17 cellular contexts compared by ENCODE assay signal in genomic region chr18:78906066-78906465, GRCh38.
A peak's percentile ranks its signal among the peaks of the same experiment; 100 is the strongest.
DNase-seq lines count a peak whose midpoint lies in the region; ATAC-seq, FAIRE-seq and TF ChIP-seq lines count a peak whose summit lies in the region.
"Had no signal": no experiment of that assay in that cellular context is flagged by ENCODE, and none has a peak within 500 bp of the region (broad histone marks: within the 10 kb centered on the region; RNA-seq: fewer than 3 reads in every experiment).

No MANE protein-coding gene starts in this region.

- no peak overlapping the region for H2BK12ac ChIP-seq in H1 (ENCODE audit: low read depth, low read length)

- H3K4me1 ChIP-seq in H1 (replicated peaks in 1 of 4; ENCODE audit: control insufficient read depth in 3 of 4, insufficient read depth in 4 of 4, low read length in 3 of 4), result peaks cover 0 to 6% (median 5%) of the 10 kb centered on the region in 4 experiments; a peak in 4 of 7 replicates
- H3K4me1 ChIP-seq in lung (ENCODE audit: control insufficient read depth in 2 of 2, insufficient read depth in 2 of 2, low read length in 2 of 2), result no peaks in the 10 kb centered on the region
- no peaks in the 10 kb centered on the region for H3K4me1 ChIP-seq in spleen
- no peaks in the 10 kb centered on the region for H3K4me1 ChIP-seq in mucosa of descending colon (ENCODE audit: low read depth)
- H3K4me1 ChIP-seq: HAP-1 had no signal

- H2BK120ac ChIP-seq in H1 (replicated peaks; ENCODE audit: low read depth, low read length), result no peak overlapping the region

- H2BK20ac ChIP-seq in H1 (ENCODE audit: low read length), result no peak overlapping the region

- TF ChIP-seq POLR2A in H1 (IDR thresholded peaks at IDR 0.05; ENCODE audit: control extremely low read depth in 1 of 2, low read depth in 2 of 2, low read length in 2 of 2) (no peak), spleen (IDR thresholded peaks at IDR 0.05) (no peak)

- intact Hi-C loops in spleen (cut with DNase I; ENCODE audit: low total_unique reads), result no loop called here
- intact Hi-C loops in mucosa of descending colon (cut with DNase I, micrococcal nuclease), result no loop called here

- no peak overlapping the region for H3K56ac ChIP-seq in H1 (replicated peaks; ENCODE audit: insufficient read length, low read depth, low read length)

- H3K9ac ChIP-seq in H1 (replicated peaks in 1 of 4; ENCODE audit: extremely low read depth in 1 of 4, low read depth in 3 of 4, low read length in 3 of 4), result no peak overlapping the region

- 90% methylated on average over 15 of the region's 16 CpGs; no CpG with 5 or more reads in 1 of the 2 experiments for WGBS in H1 (ENCODE audit: extremely low coverage in 1 of 2, insufficient coverage in 1 of 2, insufficient read length in 1 of 2, insufficient replicate concordance in 2 of 2, low coverage in 1 of 2, low lambda C conversion rate in 2 of 2, missing lambda C conversion rate in 1 of 2), 2 experiments
- WGBS in lung, 2 donors, result 90 to 95% methylated on average over 16 of the region's 16 CpGs
- 84 to 91% (median 90%) methylated on average over 16 of the region's 16 CpGs for WGBS in spleen, 5 donors

- H4K5ac ChIP-seq in H1 (ENCODE audit: insufficient read length, low read depth, low read length), result no peak overlapping the region

- H3K14ac ChIP-seq in H1 (ENCODE audit: insufficient read length), result no peak overlapping the region

- no peak overlapping the region for H2BK5ac ChIP-seq in H1 (ENCODE audit: low read depth, low read length)

- H3K27me3 ChIP-seq in H7 (ENCODE audit: control insufficient read depth, insufficient read depth, low read length), result no peaks in the 10 kb centered on the region
- no peaks in the 10 kb centered on the region; a peak in 1 of 7 replicates for H3K27me3 ChIP-seq in H1 (replicated peaks in 1 of 4; ENCODE audit: control insufficient read depth in 3 of 4, extremely low read depth in 1 of 4, insufficient read depth in 3 of 4, low read length in 3 of 4)
- H3K27me3 ChIP-seq in lung (ENCODE audit: control insufficient read depth, insufficient read depth), result no peaks in the 10 kb centered on the region
- peaks cover 0 to 23% (median 0%) of the 10 kb centered on the region in 7 donors for H3K27me3 ChIP-seq in spleen (replicated peaks in 1 of 7)

- H3K27ac ChIP-seq in H1 (ENCODE audit: low read depth, low read length) (no peak overlapping the region), lung (ENCODE audit: low read depth in 1 of 2, low read length in 1 of 2) (no peak overlapping the region), spleen (no peak overlapping the region)

- H4K20me1 ChIP-seq in H1 (replicated peaks in 1 of 2; ENCODE audit: control insufficient read depth in 1 of 2, insufficient read depth in 2 of 2, low read length in 2 of 2), result no peaks in the 10 kb centered on the region

- POLR2A ChIA-PET in H1 (lab: Charles Lee; ENCODE audit: partially characterized antibody), result no interaction called here

- H3K23ac ChIP-seq in H1 (ENCODE audit: insufficient read length), result no peak overlapping the region

- CTCF ChIA-PET in H1 (lab: Charles Lee; ENCODE audit: partially characterized antibody), result no interaction called here

- no peaks in the 10 kb centered on the region for H3K9me3 ChIP-seq in H1 (ENCODE audit: insufficient read depth in 2 of 2, low read depth in 1 of 2, low read length in 1 of 2)
- peaks cover 0 to 6% of the 10 kb centered on the region in 2 donors for H3K9me3 ChIP-seq in lung (ENCODE audit: control insufficient read depth in 2 of 2, insufficient read depth in 1 of 2, low read length in 1 of 2)
- H3K9me3 ChIP-seq in spleen, result no peaks in the 10 kb centered on the region
- no peaks in the 10 kb centered on the region for H3K9me3 ChIP-seq in mucosa of descending colon
- H3K9me3 ChIP-seq: HAP-1 had no signal

- ATAC-seq in lung (ENCODE audit: insufficient read depth, low FRiP score) (no peak), mucosa of descending colon (no peak)
- ATAC-seq: GM12878, GM23338 had no signal

- DNase-seq in H7, result peak; percentile 48
- peak in 1 of 2 experiments; percentile 30 for DNase-seq in H1 (ENCODE audit: low read depth in 1 of 2, low spot score in 2 of 2)
- DNase-seq in lung (ENCODE audit: low spot score), result peak; percentile 27
- peak; percentile 55 for DNase-seq in spleen
- DNase-seq in stimulated activated CD4-positive, alpha-beta T cell treated with anti-CD3 and anti-CD28 coated beads, Interleukin-4, amount 100 ng/mL, for 4 hours, result no peak
- DNase-seq in NCI-H2029 treated with DMSO at 0.1 percent for 48 hours (lab: John Stamatoyannopoulos, UW), result no peak
- DNase-seq in mucosa of descending colon, result no peak
- no peak for DNase-seq in NCI-H345 treated with DMSO at 0.1 percent for 48 hours (lab: John Stamatoyannopoulos, UW; ENCODE audit: unreplicated experiment)
- DNase-seq: ACHN; C1 segment of cervical spinal cord; Calu3; CD4-positive, alpha-beta T cell; DMS79 had no signal

- H3K79me1 ChIP-seq in H1 (ENCODE audit: low read depth, low read length), result no peaks in the 10 kb centered on the region

- no peak overlapping the region for H2AFZ ChIP-seq in H1 (ENCODE audit: low read length)
- H2AFZ ChIP-seq: GM23338 had no signal

- TF ChIP-seq CTCF in H1 (IDR thresholded peaks at IDR 0.05; ENCODE audit: control extremely low read depth in 1 of 3, insufficient read depth in 1 of 3, low read depth in 1 of 3, low read length in 3 of 3) (no peak), lung (IDR thresholded peaks at IDR 0.05; ENCODE audit: control extremely low read depth, extremely low read depth) (no peak), spleen (IDR thresholded peaks at IDR 0.05 in 8 of 11, conservative IDR thresholded peaks at IDR 0.05 in 3 of 11) (no peak), mucosa of descending colon (IDR thresholded peaks at IDR 0.05) (no peak)

- H4K8ac ChIP-seq in H1 (ENCODE audit: extremely low read depth, insufficient read depth, low read length), result peak overlapping the region; percentile 57; the same call in 1 of the 2 replicates

- no peak for TF ChIP-seq EP300 in H1 (IDR thresholded peaks at IDR 0.05; ENCODE audit: borderline replicate concordance in 1 of 2, low read depth in 2 of 2, low read length in 2 of 2)

- H2BK15ac ChIP-seq in H1 (ENCODE audit: low read length), result no peak overlapping the region

- no peak overlapping the region for H4K91ac ChIP-seq in H1 (replicated peaks; ENCODE audit: insufficient read length, low read length)

- H2AK5ac ChIP-seq in H1 (ENCODE audit: low read depth, low read length), result no peak overlapping the region

- no peaks in the 10 kb centered on the region for H3K23me2 ChIP-seq in H1 (ENCODE audit: low read depth, low read length)

- FAIRE-seq in H1 (lab: Jason Lieb, UNC), result no peak
- FAIRE-seq: GM12878, GM18507 had no signal

- H3K36me3 ChIP-seq in H7 (replicated peaks; ENCODE audit: control insufficient read depth, insufficient read depth, low read length), result no peaks in the 10 kb centered on the region
- H3K36me3 ChIP-seq in H1 (ENCODE audit: control insufficient read depth in 2 of 4, insufficient read depth in 4 of 4, low read length in 3 of 4), result no peaks in the 10 kb centered on the region
- H3K36me3 ChIP-seq in lung (ENCODE audit: control insufficient read depth in 2 of 2, insufficient read depth in 2 of 2, low read length in 2 of 2), result no peaks in the 10 kb centered on the region
- no peaks in the 10 kb centered on the region for H3K36me3 ChIP-seq in spleen
- H3K36me3 ChIP-seq in mucosa of descending colon (ENCODE audit: low read depth), result no peaks in the 10 kb centered on the region
- H3K36me3 ChIP-seq: HAP-1 had no signal

- no peak overlapping the region for H3K4me2 ChIP-seq in H1 (ENCODE audit: insufficient read depth in 1 of 2, low read depth in 2 of 2, low read length in 2 of 2)
- H3K4me2 ChIP-seq: GM23338 had no signal

- H3K4me3 ChIP-seq in H7 (ENCODE audit: insufficient read depth, low read depth, low read length) (no peak overlapping the region), H1 (ENCODE audit: extremely low read depth in 1 of 4, insufficient read depth in 2 of 4, low read depth in 3 of 4, low read length in 4 of 4) (no peak overlapping the region), lung (no peak overlapping the region), spleen (no peak overlapping the region), mucosa of descending colon (no peak overlapping the region)
- H3K4me3 ChIP-seq: GM12878, GM23338, HAP-1 had no signal

- no peaks in the 10 kb centered on the region for H3K79me2 ChIP-seq in H1 (ENCODE audit: control insufficient read depth in 1 of 2, insufficient read depth in 2 of 2, low read length in 2 of 2)

- H3K18ac ChIP-seq in H1 (ENCODE audit: extremely low read depth, low read length), result no peak overlapping the region

- TF ChIP-seq RAD21 in H1 (IDR thresholded peaks at IDR 0.05 in 1 of 2, conservative IDR thresholded peaks at IDR 0.05 in 1 of 2; ENCODE audit: low read depth in 2 of 2, low read length in 2 of 2), result no peak

- no peak overlapping the region for H3K4ac ChIP-seq in H1 (replicated peaks; ENCODE audit: insufficient read length, low read depth, low read length)

TF ChIP-seq in H1, 55 proteins besides CTCF, POLR2A, EP300 and RAD21 (continues in another document):
- TF ChIP-seq SRF (IDR thresholded peaks at IDR 0.05; ENCODE audit: low read depth, low read length) (no peak), HDAC2 (IDR thresholded peaks at IDR 0.05; ENCODE audit: borderline replicate concordance in 1 of 2, low read depth in 2 of 2, low read length in 2 of 2) (no peak), GTF2F1 (IDR thresholded peaks at IDR 0.05; ENCODE audit: borderline replicate concordance, low read depth, low read length) (no peak), SAP30 (IDR thresholded peaks at IDR 0.05; ENCODE audit: insufficient read depth, insufficient replicate concordance, low read length) (no peak), CTBP2 (IDR thresholded peaks at IDR 0.05; ENCODE audit: borderline replicate concordance, insufficient read depth, insufficient read length, low read length) (no peak), NRF1 (IDR thresholded peaks at IDR 0.05; ENCODE audit: low read depth, low read length) (no peak), CHD1 (IDR thresholded peaks at IDR 0.05; ENCODE audit: low read depth, low read length) (no peak), BRCA1 (IDR thresholded peaks at IDR 0.05; ENCODE audit: low read depth, low read length) (no peak), SP4 (IDR thresholded peaks at IDR 0.05; ENCODE audit: low read length) (no peak), CREB1 (IDR thresholded peaks at IDR 0.05) (no peak), KDM1A (IDR thresholded peaks at IDR 0.05; ENCODE audit: borderline replicate concordance, low read length) (no peak)

Comparison
In these comparisons a context has a peak if more than half of its experiments do, and no peak if none do; other contexts are left out.
1. DNase-seq: peak in H7 (single experiment), lung (single experiment) and spleen (single experiment); none in stimulated activated CD4-positive, alpha-beta T cell treated with anti-CD3 and anti-CD28 coated beads, Interleukin-4, amount 100 ng/mL, for 4 hours (0 of 2), NCI-H2029 treated with DMSO at 0.1 percent for 48 hours (single experiment), mucosa of descending colon (0 of 3) and NCI-H345 treated with DMSO at 0.1 percent for 48 hours (single experiment).